20 cellular contexts compared by ENCODE assay signal in the genomic region with DNA sequence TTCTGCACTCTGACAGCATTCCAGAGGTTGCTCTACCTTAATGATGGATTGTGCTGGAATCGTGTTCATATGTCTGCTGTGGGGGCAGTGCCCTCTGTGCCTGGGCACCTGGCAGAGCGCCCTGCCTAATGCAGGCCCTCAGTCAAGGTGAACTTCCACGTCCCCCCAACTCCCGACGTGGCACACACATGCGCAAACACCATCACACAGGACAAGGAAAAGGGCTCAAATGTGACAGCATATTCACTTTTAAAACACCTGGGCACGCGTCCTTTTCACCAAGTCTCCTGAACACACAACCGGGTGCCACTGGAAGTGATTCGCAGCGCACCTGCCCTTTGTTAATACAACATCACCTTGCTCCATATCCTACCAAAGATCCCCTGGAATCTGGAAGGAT. TPM values are rescaled to one million over a fixed set of nuclear protein-coding genes. Genes with fewer than 3 reads are reported as not detected.
"Had no signal": no experiment of that assay in that cellular context is flagged by ENCODE, and none has a peak within 500 bp of the region (broad histone marks: within the 10 kb centered on the region; RNA-seq: fewer than 3 reads in every experiment).

No MANE protein-coding gene starts in this region.

- FAIRE-seq: bronchial epithelial cell, endometrium, frontal cortex, small intestine had no signal

- ATAC-seq: esophagus mucosa; heart right ventricle; naive thymus-derived CD4-positive, alpha-beta T cell; stimulated activated naive CD8-positive, alpha-beta T cell treated with anti-CD3 and anti-CD28 coated beads, Interleukin-15, amount 100 ng/mL, for 72 hours had no signal

- H3K9me3 ChIP-seq: heart right ventricle, left ventricle myocardium inferior, testis, tibial nerve had no signal

- H3K27ac ChIP-seq: heart right ventricle, left ventricle myocardium inferior, testis, tibial nerve had no signal

- H3K4me3 ChIP-seq: heart right ventricle, left ventricle myocardium inferior, lung, testis, tibial nerve had no signal

- DNase-seq: effector memory CD4-positive, alpha-beta T cell; heart right ventricle; hypothalamus; islet precursor cell; left ventricle myocardium inferior; naive thymus-derived CD4-positive, alpha-beta T cell; small intestine; stimulated activated CD4-positive, alpha-beta T cell treated with anti-CD3 and anti-CD28 coated beads, Interleukin-2, amount 100 ng/mL, for 48 hours; stimulated activated naive CD8-positive, alpha-beta T cell treated with anti-CD3 and anti-CD28 coated beads, Interleukin-15, amount 100 ng/mL, for 72 hours; testis had no signal

- H3K4me1 ChIP-seq: heart right ventricle, left ventricle myocardium inferior, testis, tibial nerve had no signal

- H3K27me3 ChIP-seq: heart right ventricle, testis, tibial nerve had no signal

RNA-seq across cellular contexts. Expression of a gene that starts 15.8 kb away (rescaled TPM):
- total RNA-seq: fibroblast of lung, mesenteric fat pad, mononuclear cell, omental fat pad had no signal
- polyA plus RNA-seq: fibroblast of lung had no signal
